1 cellular context compared by ENCODE assay signal in the genomic region with DNA sequence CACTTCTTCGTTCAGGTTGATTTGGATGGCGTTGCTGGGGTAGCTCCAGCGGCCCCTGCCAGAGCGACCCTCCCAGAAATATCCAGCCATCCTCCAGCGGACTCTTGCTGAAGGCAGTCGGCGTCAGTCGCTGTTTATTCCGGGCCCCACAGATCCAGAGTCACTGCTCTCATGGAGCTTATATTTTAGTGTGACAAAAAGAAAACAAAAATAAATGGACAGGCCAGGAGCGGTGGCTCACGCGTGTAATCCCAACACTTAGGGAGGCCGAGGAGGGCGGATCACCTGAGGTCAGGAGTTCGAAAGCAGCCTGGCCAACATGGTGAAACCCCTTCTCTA.
TF ChIP-seq lines count a peak whose summit lies in the region.

No MANE protein-coding gene starts in this region.

TF ChIP-seq in K562, 482 proteins besides CTCF, POLR2A, EP300 and RAD21:
- TF ChIP-seq DIDO1 (tag; IDR thresholded peaks at IDR 0.05; ENCODE audit: low read depth) (no peak), POLR2B (IDR thresholded peaks at IDR 0.05; ENCODE audit: low read depth, partially characterized antibody) (peak; percentile 17), ZNF644 (tag; IDR thresholded peaks at IDR 0.05; ENCODE audit: low read depth) (peak; percentile 60; the same call in 1 of the 2 replicates), ZFX (CRISPR knock-in tag; IDR thresholded peaks at IDR 0.05) (peak; percentile 15; the same call in 1 of the 2 replicates), POLR2H (tag; IDR thresholded peaks at IDR 0.05; ENCODE audit: low read depth) (0 out of 2 replicates have a peak, but pooled peaks have one; percentile 13), BACH1 (tag; IDR thresholded peaks at IDR 0.05) (no peak), HNRNPUL1 (IDR thresholded peaks at IDR 0.05; ENCODE audit: low read length) (no peak), GTF2E2 (tag; IDR thresholded peaks at IDR 0.05) (0 out of 2 replicates have a peak, but pooled peaks have one; percentile 54), YY1 (IDR thresholded peaks at IDR 0.05; ENCODE audit: borderline replicate concordance in 1 of 3, control insufficient read depth in 1 of 3, extremely low read depth in 1 of 3, insufficient read depth in 3 of 3, insufficient read length in 1 of 3, insufficient replicate concordance in 2 of 3, low read depth in 1 of 3, low read length in 2 of 3) (peak in 1 of 3 experiments; percentile 2), CHD4 (IDR thresholded peaks at IDR 0.05; ENCODE audit: insufficient read depth, insufficient replicate concordance, low read depth, low read length, poor library complexity, severe bottlenecking) (peak; percentile 34), NFRKB (IDR thresholded peaks at IDR 0.05; ENCODE audit: low read depth) (0 out of 2 replicates have a peak, but pooled peaks have one; percentile 33), GTF2A2 (tag; IDR thresholded peaks at IDR 0.05) (0 out of 2 replicates have a peak, but pooled peaks have one; percentile 6), FOXK2 (conservative IDR thresholded peaks at IDR 0.05 in 1 of 2, IDR thresholded peaks at IDR 0.05 in 1 of 2; ENCODE audit: low read depth in 2 of 2) (no peak), SUPT5H (IDR thresholded peaks at IDR 0.05) (0 out of 2 replicates have a peak, but pooled peaks have one; percentile 14)
- TF ChIP-seq, protein P1, sequence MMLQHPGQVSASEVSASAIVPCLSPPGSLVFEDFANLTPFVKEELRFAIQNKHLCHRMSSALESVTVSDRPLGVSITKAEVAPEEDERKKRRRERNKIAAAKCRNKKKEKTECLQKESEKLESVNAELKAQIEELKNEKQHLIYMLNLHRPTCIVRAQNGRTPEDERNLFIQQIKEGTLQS (IDR thresholded peaks at IDR 0.05): no peak
- TF ChIP-seq, protein P1 (CRISPR knock-in tag; conservative IDR thresholded peaks at IDR 0.05): 0 out of 2 replicates have a peak, but pooled peaks have one; percentile 7
- TF ChIP-seq, protein P2, sequence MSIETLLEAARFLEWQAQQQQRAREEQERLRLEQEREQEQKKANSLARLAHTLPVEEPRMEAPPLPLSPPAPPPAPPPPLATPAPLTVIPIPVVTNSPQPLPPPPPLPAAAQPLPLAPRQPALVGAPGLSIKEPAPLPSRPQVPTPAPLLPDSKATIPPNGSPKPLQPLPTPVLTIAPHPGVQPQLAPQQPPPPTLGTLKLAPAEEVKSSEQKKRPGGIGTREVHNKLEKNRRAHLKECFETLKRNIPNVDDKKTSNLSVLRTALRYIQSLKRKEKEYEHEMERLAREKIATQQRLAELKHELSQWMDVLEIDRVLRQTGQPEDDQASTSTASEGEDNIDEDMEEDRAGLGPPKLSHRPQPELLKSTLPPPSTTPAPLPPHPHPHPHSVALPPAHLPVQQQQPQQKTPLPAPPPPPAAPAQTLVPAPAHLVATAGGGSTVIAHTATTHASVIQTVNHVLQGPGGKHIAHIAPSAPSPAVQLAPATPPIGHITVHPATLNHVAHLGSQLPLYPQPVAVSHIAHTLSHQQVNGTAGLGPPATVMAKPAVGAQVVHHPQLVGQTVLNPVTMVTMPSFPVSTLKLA (conservative IDR thresholded peaks at IDR 0.05): peak; percentile 27 to 41; a peak in 3 of 4 replicates
- TF ChIP-seq, protein P3, sequence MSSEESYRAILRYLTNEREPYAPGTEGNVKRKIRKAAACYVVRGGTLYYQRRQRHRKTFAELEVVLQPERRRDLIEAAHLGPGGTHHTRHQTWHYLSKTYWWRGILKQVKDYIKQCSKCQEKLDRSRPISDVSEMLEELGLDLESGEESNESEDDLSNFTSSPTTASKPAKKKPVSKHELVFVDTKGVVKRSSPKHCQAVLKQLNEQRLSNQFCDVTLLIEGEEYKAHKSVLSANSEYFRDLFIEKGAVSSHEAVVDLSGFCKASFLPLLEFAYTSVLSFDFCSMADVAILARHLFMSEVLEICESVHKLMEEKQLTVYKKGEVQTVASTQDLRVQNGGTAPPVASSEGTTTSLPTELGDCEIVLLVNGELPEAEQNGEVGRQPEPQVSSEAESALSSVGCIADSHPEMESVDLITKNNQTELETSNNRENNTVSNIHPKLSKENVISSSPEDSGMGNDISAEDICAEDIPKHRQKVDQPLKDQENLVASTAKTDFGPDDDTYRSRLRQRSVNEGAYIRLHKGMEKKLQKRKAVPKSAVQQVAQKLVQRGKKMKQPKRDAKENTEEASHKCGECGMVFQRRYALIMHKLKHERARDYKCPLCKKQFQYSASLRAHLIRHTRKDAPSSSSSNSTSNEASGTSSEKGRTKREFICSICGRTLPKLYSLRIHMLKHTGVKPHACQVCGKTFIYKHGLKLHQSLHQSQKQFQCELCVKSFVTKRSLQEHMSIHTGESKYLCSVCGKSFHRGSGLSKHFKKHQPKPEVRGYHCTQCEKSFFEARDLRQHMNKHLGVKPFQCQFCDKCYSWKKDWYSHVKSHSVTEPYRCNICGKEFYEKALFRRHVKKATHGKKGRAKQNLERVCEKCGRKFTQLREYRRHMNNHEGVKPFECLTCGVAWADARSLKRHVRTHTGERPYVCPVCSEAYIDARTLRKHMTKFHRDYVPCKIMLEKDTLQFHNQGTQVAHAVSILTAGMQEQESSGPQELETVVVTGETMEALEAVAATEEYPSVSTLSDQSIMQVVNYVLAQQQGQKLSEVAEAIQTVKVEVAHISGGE (CRISPR knock-in tag; IDR thresholded peaks at IDR 0.05): peak in 1 of 3 experiments; percentile 91; a peak in 1 of 6 replicates
- TF ChIP-seq, protein P4, sequence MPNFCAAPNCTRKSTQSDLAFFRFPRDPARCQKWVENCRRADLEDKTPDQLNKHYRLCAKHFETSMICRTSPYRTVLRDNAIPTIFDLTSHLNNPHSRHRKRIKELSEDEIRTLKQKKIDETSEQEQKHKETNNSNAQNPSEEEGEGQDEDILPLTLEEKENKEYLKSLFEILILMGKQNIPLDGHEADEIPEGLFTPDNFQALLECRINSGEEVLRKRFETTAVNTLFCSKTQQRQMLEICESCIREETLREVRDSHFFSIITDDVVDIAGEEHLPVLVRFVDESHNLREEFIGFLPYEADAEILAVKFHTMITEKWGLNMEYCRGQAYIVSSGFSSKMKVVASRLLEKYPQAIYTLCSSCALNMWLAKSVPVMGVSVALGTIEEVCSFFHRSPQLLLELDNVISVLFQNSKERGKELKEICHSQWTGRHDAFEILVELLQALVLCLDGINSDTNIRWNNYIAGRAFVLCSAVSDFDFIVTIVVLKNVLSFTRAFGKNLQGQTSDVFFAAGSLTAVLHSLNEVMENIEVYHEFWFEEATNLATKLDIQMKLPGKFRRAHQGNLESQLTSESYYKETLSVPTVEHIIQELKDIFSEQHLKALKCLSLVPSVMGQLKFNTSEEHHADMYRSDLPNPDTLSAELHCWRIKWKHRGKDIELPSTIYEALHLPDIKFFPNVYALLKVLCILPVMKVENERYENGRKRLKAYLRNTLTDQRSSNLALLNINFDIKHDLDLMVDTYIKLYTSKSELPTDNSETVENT (CRISPR knock-in tag; IDR thresholded peaks at IDR 0.05): no peak
- TF ChIP-seq, protein P5, sequence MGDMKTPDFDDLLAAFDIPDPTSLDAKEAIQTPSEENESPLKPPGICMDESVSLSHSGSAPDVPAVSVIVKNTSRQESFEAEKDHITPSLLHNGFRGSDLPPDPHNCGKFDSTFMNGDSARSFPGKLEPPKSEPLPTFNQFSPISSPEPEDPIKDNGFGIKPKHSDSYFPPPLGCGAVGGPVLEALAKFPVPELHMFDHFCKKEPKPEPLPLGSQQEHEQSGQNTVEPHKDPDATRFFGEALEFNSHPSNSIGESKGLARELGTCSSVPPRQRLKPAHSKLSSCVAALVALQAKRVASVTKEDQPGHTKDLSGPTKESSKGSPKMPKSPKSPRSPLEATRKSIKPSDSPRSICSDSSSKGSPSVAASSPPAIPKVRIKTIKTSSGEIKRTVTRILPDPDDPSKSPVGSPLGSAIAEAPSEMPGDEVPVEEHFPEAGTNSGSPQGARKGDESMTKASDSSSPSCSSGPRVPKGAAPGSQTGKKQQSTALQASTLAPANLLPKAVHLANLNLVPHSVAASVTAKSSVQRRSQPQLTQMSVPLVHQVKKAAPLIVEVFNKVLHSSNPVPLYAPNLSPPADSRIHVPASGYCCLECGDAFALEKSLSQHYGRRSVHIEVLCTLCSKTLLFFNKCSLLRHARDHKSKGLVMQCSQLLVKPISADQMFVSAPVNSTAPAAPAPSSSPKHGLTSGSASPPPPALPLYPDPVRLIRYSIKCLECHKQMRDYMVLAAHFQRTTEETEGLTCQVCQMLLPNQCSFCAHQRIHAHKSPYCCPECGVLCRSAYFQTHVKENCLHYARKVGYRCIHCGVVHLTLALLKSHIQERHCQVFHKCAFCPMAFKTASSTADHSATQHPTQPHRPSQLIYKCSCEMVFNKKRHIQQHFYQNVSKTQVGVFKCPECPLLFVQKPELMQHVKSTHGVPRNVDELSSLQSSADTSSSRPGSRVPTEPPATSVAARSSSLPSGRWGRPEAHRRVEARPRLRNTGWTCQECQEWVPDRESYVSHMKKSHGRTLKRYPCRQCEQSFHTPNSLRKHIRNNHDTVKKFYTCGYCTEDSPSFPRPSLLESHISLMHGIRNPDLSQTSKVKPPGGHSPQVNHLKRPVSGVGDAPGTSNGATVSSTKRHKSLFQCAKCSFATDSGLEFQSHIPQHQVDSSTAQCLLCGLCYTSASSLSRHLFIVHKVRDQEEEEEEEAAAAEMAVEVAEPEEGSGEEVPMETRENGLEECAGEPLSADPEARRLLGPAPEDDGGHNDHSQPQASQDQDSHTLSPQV (IDR thresholded peaks at IDR 0.05): no peak
- TF ChIP-seq, protein P6, sequence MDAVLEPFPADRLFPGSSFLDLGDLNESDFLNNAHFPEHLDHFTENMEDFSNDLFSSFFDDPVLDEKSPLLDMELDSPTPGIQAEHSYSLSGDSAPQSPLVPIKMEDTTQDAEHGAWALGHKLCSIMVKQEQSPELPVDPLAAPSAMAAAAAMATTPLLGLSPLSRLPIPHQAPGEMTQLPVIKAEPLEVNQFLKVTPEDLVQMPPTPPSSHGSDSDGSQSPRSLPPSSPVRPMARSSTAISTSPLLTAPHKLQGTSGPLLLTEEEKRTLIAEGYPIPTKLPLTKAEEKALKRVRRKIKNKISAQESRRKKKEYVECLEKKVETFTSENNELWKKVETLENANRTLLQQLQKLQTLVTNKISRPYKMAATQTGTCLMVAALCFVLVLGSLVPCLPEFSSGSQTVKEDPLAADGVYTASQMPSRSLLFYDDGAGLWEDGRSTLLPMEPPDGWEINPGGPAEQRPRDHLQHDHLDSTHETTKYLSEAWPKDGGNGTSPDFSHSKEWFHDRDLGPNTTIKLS (IDR thresholded peaks at IDR 0.05; ENCODE audit: borderline replicate concordance, low read depth): peak; percentile 3; the same call in 1 of the 2 replicates
